In the genomic region with DNA sequence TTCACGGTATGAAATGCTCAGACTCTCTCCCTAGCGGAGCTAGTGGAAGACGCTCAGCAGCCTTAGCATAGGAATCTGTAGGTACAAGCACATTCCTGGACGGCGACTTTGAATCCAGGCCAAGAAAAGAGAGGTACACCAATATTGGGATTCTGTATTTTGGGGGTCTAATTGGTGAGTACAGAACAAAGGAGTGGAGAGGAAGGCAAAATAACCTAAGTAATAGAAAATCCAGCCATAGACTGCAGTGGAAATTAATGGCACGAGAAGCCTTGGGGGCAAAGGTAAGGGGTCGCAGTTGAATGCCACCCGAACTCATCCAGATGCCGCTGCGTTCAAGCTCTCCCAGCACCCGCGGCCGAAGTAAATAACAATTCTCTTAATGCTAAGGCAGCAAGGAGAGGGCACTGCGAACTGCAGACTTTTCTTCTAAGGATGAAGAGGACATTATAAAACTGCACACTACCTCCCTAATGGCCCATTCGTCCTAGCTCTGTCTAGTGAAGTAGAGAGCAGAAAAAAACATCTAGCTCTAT, we compare ENCODE assay signal across 25 cellular contexts. TPM values are rescaled to one million over a fixed set of nuclear protein-coding genes. Genes with fewer than 3 reads are reported as not detected.
DNase-seq lines count a peak whose midpoint lies in the region; ATAC-seq, FAIRE-seq and TF ChIP-seq lines count a peak whose summit lies in the region.
"Had no signal": no experiment of that assay in that cellular context is flagged by ENCODE, and none has a peak within 500 bp of the region (broad histone marks: within the 10 kb centered on the region; RNA-seq: fewer than 3 reads in every experiment).

No MANE protein-coding gene starts in this region.

- H3K27ac Mint-ChIP-seq in T-helper 2 cell treated with Interferon-gamma antibody and Interleukin-4, amounts not matched to agents 5 μg/mL and 100 μg/mL, for 36 hours: peak overlapping the region; percentile 42
- H3K27ac Mint-ChIP-seq in activated T-helper 1 cell treated with anti-CD3 and anti-CD28 coated beads, Interleukin-12 subunit alpha, Interleukin-12 subunit beta, Interleukin-2, Interleukin-4 antibody, amounts not matched to agents 30 ng/mL and 10 ng/mL and 1 ng/mL, durations not matched to agents 14 hours and 24 hours and 36 hours: peak overlapping the region; percentile 48
- no peak overlapping the region for H3K27ac Mint-ChIP-seq in nephron

- no peaks in the 10 kb centered on the region for H3K9me3 Mint-ChIP-seq in T-helper 2 cell treated with Interferon-gamma antibody and Interleukin-4, amounts not matched to agents 5 μg/mL and 100 μg/mL, for 36 hours
- H3K9me3 Mint-ChIP-seq in activated T-helper 1 cell treated with anti-CD3 and anti-CD28 coated beads, Interleukin-12 subunit alpha, Interleukin-12 subunit beta, Interleukin-2, Interleukin-4 antibody, amounts not matched to agents 30 ng/mL and 10 ng/mL and 1 ng/mL, durations not matched to agents 14 hours and 24 hours and 36 hours: peaks cover 4% of the 10 kb centered on the region
- peaks cover 11% of the 10 kb centered on the region for H3K9me3 Mint-ChIP-seq in nephron

- TF ChIP-seq POLR2A in A549 (IDR thresholded peaks at IDR 0.05; ENCODE audit: low read length): no peak

- no peaks in the 10 kb centered on the region for H3K9me3 ChIP-seq in A549
- no peaks in the 10 kb centered on the region for H3K9me3 ChIP-seq in upper lobe of right lung
- H3K9me3 ChIP-seq: HAP-1, lower lobe of right lung, prostate gland had no signal

- TF ChIP-seq CTCF in A549 (IDR thresholded peaks at IDR 0.05): no peak
- no peak for TF ChIP-seq CTCF in nephron (IDR thresholded peaks at IDR 0.05; ENCODE audit: unreplicated experiment in 3 of 3)
- TF ChIP-seq CTCF in upper lobe of right lung (IDR thresholded peaks at IDR 0.05): no peak

- no peak for TF ChIP-seq EP300 in A549 (IDR thresholded peaks at IDR 0.05)

- peaks cover 7% of the 10 kb centered on the region for H3K4me1 Mint-ChIP-seq in T-helper 2 cell treated with Interferon-gamma antibody and Interleukin-4, amounts not matched to agents 5 μg/mL and 100 μg/mL, for 36 hours (ENCODE audit: low read depth)
- H3K4me1 Mint-ChIP-seq in activated T-helper 1 cell treated with anti-CD3 and anti-CD28 coated beads, Interleukin-12 subunit alpha, Interleukin-12 subunit beta, Interleukin-2, Interleukin-4 antibody, amounts not matched to agents 30 ng/mL and 10 ng/mL and 1 ng/mL, durations not matched to agents 14 hours and 24 hours and 36 hours (ENCODE audit: low read depth): peaks cover 15% of the 10 kb centered on the region
- peaks cover 22% of the 10 kb centered on the region for H3K4me1 Mint-ChIP-seq in nephron

- H3K27me3 ChIP-seq in upper lobe of right lung: peaks cover 79% of the 10 kb centered on the region

- no peaks in the 10 kb centered on the region for H3K4me1 ChIP-seq in A549
- peaks cover 29% of the 10 kb centered on the region for H3K4me1 ChIP-seq in upper lobe of right lung
- H3K4me1 ChIP-seq: HAP-1 had no signal

- peaks cover 86% of the 10 kb centered on the region for H3K27me3 Mint-ChIP-seq in T-helper 2 cell treated with Interferon-gamma antibody and Interleukin-4, amounts not matched to agents 5 μg/mL and 100 μg/mL, for 36 hours (ENCODE audit: low read depth)
- H3K27me3 Mint-ChIP-seq in activated T-helper 1 cell treated with anti-CD3 and anti-CD28 coated beads, Interleukin-12 subunit alpha, Interleukin-12 subunit beta, Interleukin-2, Interleukin-4 antibody, amounts not matched to agents 30 ng/mL and 10 ng/mL and 1 ng/mL, durations not matched to agents 14 hours and 24 hours and 36 hours (ENCODE audit: insufficient read depth): peaks cover 63% of the 10 kb centered on the region
- peaks cover 79% of the 10 kb centered on the region for H3K27me3 Mint-ChIP-seq in nephron (ENCODE audit: low read depth)

- POLR2A ChIA-PET in A549 (lab: Yijun Ruan, JAX): no interaction called here

- DNase-seq in T-helper 2 cell treated with Interferon-gamma antibody and Interleukin-4, amounts not matched to agents 5 μg/mL and 100 μg/mL, for 36 hours (ENCODE audit: low spot score): no peak
- DNase-seq in T-helper 2 cell (no peak), A549 (ENCODE audit: low read depth in 1 of 2, low spot score in 1 of 2) (no peak), NCI-H1694 (lab: John Stamatoyannopoulos, UW) (no peak), upper lobe of right lung (no peak)
- no peak for DNase-seq in activated T-helper 1 cell treated with anti-CD3 and anti-CD28 coated beads, Interleukin-12 subunit alpha, Interleukin-12 subunit beta, Interleukin-2, Interleukin-4 antibody, amounts not matched to agents 30 ng/mL and 10 ng/mL and 1 ng/mL, durations not matched to agents 14 hours and 24 hours and 36 hours (ENCODE audit: low spot score)
- DNase-seq: activated naive CD4-positive, alpha-beta T cell treated with anti-CD3 and anti-CD28 coated beads, Interleukin-2, amount 50 U/mL, for 16 hours; activated T-cell treated with anti-CD3 and anti-CD28 coated beads, Interleukin-2, amount 50 U/mL, for 1 hour; central memory CD4-positive, alpha-beta T cell; dorsolateral prefrontal cortex; kidney; lower lobe of right lung; NCI-H1048; NCI-H187 treated with DMSO at 0.1 percent for 48 hours; NCI-H526 treated with DMSO at 0.1 percent for 48 hours; RPMI8226; stimulated activated CD8-positive, alpha-beta memory T cell treated with anti-CD3 and anti-CD28 coated beads, Interleukin-4, amount 100 ng/mL, for 48 hours had no signal

- H3K4me2 ChIP-seq in A549: peak overlapping the region; percentile 71

- peaks cover 2% of the 10 kb centered on the region for H3K36me3 Mint-ChIP-seq in T-helper 2 cell treated with Interferon-gamma antibody and Interleukin-4, amounts not matched to agents 5 μg/mL and 100 μg/mL, for 36 hours (ENCODE audit: low read depth)
- peaks cover 4% of the 10 kb centered on the region for H3K36me3 Mint-ChIP-seq in activated T-helper 1 cell treated with anti-CD3 and anti-CD28 coated beads, Interleukin-12 subunit alpha, Interleukin-12 subunit beta, Interleukin-2, Interleukin-4 antibody, amounts not matched to agents 30 ng/mL and 10 ng/mL and 1 ng/mL, durations not matched to agents 14 hours and 24 hours and 36 hours (ENCODE audit: low read depth)
- H3K36me3 Mint-ChIP-seq in nephron (ENCODE audit: low read depth): no peaks in the 10 kb centered on the region

- ATAC-seq in A549 (peak in 1 of 2 experiments; percentile 22; a peak in 1 of 6 replicates), HG03571 (IDR thresholded peaks at IDR 0.05; ENCODE audit: unreplicated experiment) (no peak), upper lobe of right lung (no peak)
- ATAC-seq: lower lobe of right lung had no signal

- H3K36me3 ChIP-seq in upper lobe of right lung: no peaks in the 10 kb centered on the region
- H3K36me3 ChIP-seq: HAP-1, lower lobe of right lung, prostate gland had no signal

- TF ChIP-seq RAD21 in A549 (conservative IDR thresholded peaks at IDR 0.05 in 1 of 2, IDR thresholded peaks at IDR 0.05 in 1 of 2): no peak

- H3K4me3 Mint-ChIP-seq in T-helper 2 cell treated with Interferon-gamma antibody and Interleukin-4, amounts not matched to agents 5 μg/mL and 100 μg/mL, for 36 hours: no peak overlapping the region
- no peak overlapping the region for H3K4me3 Mint-ChIP-seq in activated T-helper 1 cell treated with anti-CD3 and anti-CD28 coated beads, Interleukin-12 subunit alpha, Interleukin-12 subunit beta, Interleukin-2, Interleukin-4 antibody, amounts not matched to agents 30 ng/mL and 10 ng/mL and 1 ng/mL, durations not matched to agents 14 hours and 24 hours and 36 hours
- peak overlapping the region in 2 of 3 experiments; percentile 45 to 58 for H3K4me3 Mint-ChIP-seq in nephron

- FAIRE-seq in A549 (lab: Jason Lieb, UNC): no peak
- FAIRE-seq: A204.1, astrocyte, G401.6, kidney had no signal

- CTCF ChIA-PET in A549 (lab: Yijun Ruan, JAX): interaction anchor here (1.0 kb wide), 1 partner anchor 854 kb away, joined by 3 read pairs; no protein-coding TSS in a partner anchor

- no peak overlapping the region for H3K27ac ChIP-seq in A549
- no peak overlapping the region for H3K27ac ChIP-seq in upper lobe of right lung
- H3K27ac ChIP-seq: dorsolateral prefrontal cortex, lower lobe of right lung, prostate gland, VCaP had no signal

- intact Hi-C loops in activated T-helper 1 cell treated with anti-CD3 and anti-CD28 coated beads, Interleukin-12 subunit alpha, Interleukin-12 subunit beta, Interleukin-2, Interleukin-4 antibody, amounts not matched to agents 30 ng/mL and 10 ng/mL and 1 ng/mL, durations not matched to agents 14 hours and 24 hours and 36 hours (cut with micrococcal nuclease): loop anchor here (1.0 kb wide), 2 partner anchors 17 to 22 kb away; no protein-coding TSS in a partner anchor
- intact Hi-C loops in upper lobe of right lung (cut with DNase I): no loop called here

- WGBS in A549 (ENCODE audit: missing lambda C conversion rate): 63% methylated on average over 15 of the region's 15 CpGs

- peak overlapping the region; percentile 26; the same call in 1 of the 3 replicates for H3K4me3 ChIP-seq in A549
- no peak overlapping the region for H3K4me3 ChIP-seq in upper lobe of right lung
- H3K4me3 ChIP-seq: HAP-1, lower lobe of right lung, prostate gland had no signal

TF ChIP-seq in A549, 52 proteins besides CTCF, POLR2A, EP300 and RAD21 (continues in another document):
- TF ChIP-seq, protein P1, sequence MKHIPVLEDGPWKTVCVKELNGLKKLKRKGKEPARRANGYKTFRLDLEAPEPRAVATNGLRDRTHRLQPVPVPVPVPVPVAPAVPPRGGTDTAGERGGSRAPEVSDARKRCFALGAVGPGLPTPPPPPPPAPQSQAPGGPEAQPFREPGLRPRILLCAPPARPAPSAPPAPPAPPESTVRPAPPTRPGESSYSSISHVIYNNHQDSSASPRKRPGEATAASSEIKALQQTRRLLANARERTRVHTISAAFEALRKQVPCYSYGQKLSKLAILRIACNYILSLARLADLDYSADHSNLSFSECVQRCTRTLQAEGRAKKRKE (CRISPR knock-in tag; IDR thresholded peaks at IDR 0.05; ENCODE audit: low read depth): no peak
- TF ChIP-seq CEBPB (IDR thresholded peaks at IDR 0.05) (no peak), FOSL2 (IDR thresholded peaks at IDR 0.05) (no peak), FOSL2 (CRISPR knock-in tag; IDR thresholded peaks at IDR 0.05) (no peak)

RNA-seq across cellular contexts. Expression of a gene that starts 17.8 kb away (rescaled TPM):
- polyA plus RNA-seq in A549 (2011; rRNA removed): 0.04 and 0.08 TPM in 2 replicates
- 0.01 and 0.03 TPM in 2 replicates for polyA plus RNA-seq in A549 (2012; cell fraction: cytosol; rRNA removed)
- 0.01 and 0.02 TPM in 2 replicates for polyA plus RNA-seq in A549 (2012; cell fraction: nucleus; rRNA removed)
- polyA plus RNA-seq in A549 (2017; fragmentation: RNase III; extraction: RNeasy Plus Mini Kit Qiagen cat#74134 plus additional on column Dnase treatment): 0.03 TPM in 1 of 3 replicates, not detected in the others
- polyA minus RNA-seq in A549 (2011; rRNA and poly(A)+ RNA removed): 0.21 TPM in 1 of 2 replicates, not detected in the other
- total RNA-seq in activated T-helper 1 cell treated with anti-CD3 and anti-CD28 coated beads, Interleukin-12 subunit alpha, Interleukin-12 subunit beta, Interleukin-2, Interleukin-4 antibody, amounts not matched to agents 30 ng/mL and 10 ng/mL and 1 ng/mL, durations not matched to agents 14 hours and 24 hours and 36 hours: not detected in 2 replicates
- total RNA-seq in upper lobe of right lung: 0.64 TPM

Comparison
In these comparisons a context has a peak if more than half of its experiments do, and no peak if none do; other contexts are left out.
1. H3K27ac Mint-ChIP-seq: peak in T-helper 2 cell treated with Interferon-gamma antibody and Interleukin-4, amounts not matched to agents 5 μg/mL and 100 μg/mL, for 36 hours (single experiment) and activated T-helper 1 cell treated with anti-CD3 and anti-CD28 coated beads, Interleukin-12 subunit alpha, Interleukin-12 subunit beta, Interleukin-2, Interleukin-4 antibody, amounts not matched to agents 30 ng/mL and 10 ng/mL and 1 ng/mL, durations not matched to agents 14 hours and 24 hours and 36 hours (single experiment); none in nephron (0 of 3).
2. H3K4me3 Mint-ChIP-seq: peak in nephron (2 of 3); none in T-helper 2 cell treated with Interferon-gamma antibody and Interleukin-4, amounts not matched to agents 5 μg/mL and 100 μg/mL, for 36 hours (single experiment) and activated T-helper 1 cell treated with anti-CD3 and anti-CD28 coated beads, Interleukin-12 subunit alpha, Interleukin-12 subunit beta, Interleukin-2, Interleukin-4 antibody, amounts not matched to agents 30 ng/mL and 10 ng/mL and 1 ng/mL, durations not matched to agents 14 hours and 24 hours and 36 hours (single experiment).